25 cellular contexts compared by ENCODE assay signal in genomic region chr7:125391921-125392320, GRCh38.
"Had no signal": no experiment of that assay in that cellular context is flagged by ENCODE, and none has a peak within 500 bp of the region (broad histone marks: within the 10 kb centered on the region; RNA-seq: fewer than 3 reads in every experiment).

No MANE protein-coding gene starts in this region.

- FAIRE-seq: urothelium cell line had no signal

- H3K27ac ChIP-seq: dorsolateral prefrontal cortex, epithelial cell of prostate, right atrium auricular region, thyroid gland had no signal

- H3K4me3 ChIP-seq: dorsolateral prefrontal cortex, lung, right atrium auricular region, thyroid gland had no signal

- H3K9me3 ChIP-seq: right atrium auricular region, thyroid gland had no signal

- H3K4me1 Mint-ChIP-seq: activated CD4-positive, alpha-beta memory T cell treated with anti-CD3 and anti-CD28 coated beads, Interleukin-2, amount 10 ng/mL, durations not matched to agents 7 days and 5 days; activated CD8-positive, alpha-beta memory T cell treated with anti-CD3 and anti-CD28 coated beads, Interleukin-2, amount 10 ng/mL, durations not matched to agents 7 days and 5 days; activated naive CD4-positive, alpha-beta T cell treated with anti-CD3 and anti-CD28 coated beads, Interleukin-2, amount 10 ng/mL, durations not matched to agents 7 days and 5 days; T-cell had no signal

- DNase-seq: activated CD4-positive, alpha-beta memory T cell treated with anti-CD3 and anti-CD28 coated beads, Interleukin-2, amount 10 ng/mL, durations not matched to agents 7 days and 5 days; activated CD4-positive, alpha-beta T cell treated with anti-CD3 and anti-CD28 coated beads for 48 hours; activated CD4-positive, CD25-positive, alpha-beta regulatory T cell; activated CD8-positive, alpha-beta memory T cell treated with anti-CD3 and anti-CD28 coated beads, Interleukin-2, amount 10 ng/mL, durations not matched to agents 7 days and 5 days; activated naive CD4-positive, alpha-beta T cell treated with anti-CD3 and anti-CD28 coated beads, Interleukin-2, amount 10 ng/mL, durations not matched to agents 7 days and 5 days; activated T-cell treated with anti-CD3 and anti-CD28 coated beads, Interleukin-2, amount 50 U/mL, for 24 hours; dorsolateral prefrontal cortex; foreskin melanocyte; glutamatergic neuron; hypothalamus; islet precursor cell; midbrain; occipital lobe; posterior cingulate gyrus; stimulated activated CD4-positive, alpha-beta T cell treated with anti-CD3 and anti-CD28 coated beads, Interleukin-12 subunit alpha, Interleukin-12 subunit beta, amount 100 ng/mL, for 4 hours; stimulated activated CD4-positive, alpha-beta T cell treated with anti-CD3 and anti-CD28 coated beads, Interleukin-1b, Interleukin-23, amount 100 ng/mL, for 48 hours; stimulated activated CD8-positive, alpha-beta memory T cell treated with anti-CD3 and anti-CD28 coated beads, Interleukin-4, amount 100 ng/mL, for 48 hours; stimulated activated naive CD4-positive, alpha-beta T cell; T-cell; thyroid gland had no signal

- H3K36me3 ChIP-seq: right atrium auricular region, thyroid gland had no signal

- H3K27me3 Mint-ChIP-seq: activated CD4-positive, alpha-beta memory T cell treated with anti-CD3 and anti-CD28 coated beads, Interleukin-2, amount 10 ng/mL, durations not matched to agents 7 days and 5 days; activated CD8-positive, alpha-beta memory T cell treated with anti-CD3 and anti-CD28 coated beads, Interleukin-2, amount 10 ng/mL, durations not matched to agents 7 days and 5 days; activated naive CD4-positive, alpha-beta T cell treated with anti-CD3 and anti-CD28 coated beads, Interleukin-2, amount 10 ng/mL, durations not matched to agents 7 days and 5 days; activated T-cell treated with anti-CD3 and anti-CD28 coated beads, Interleukin-2, amount 50 U/mL, for 24 hours; T-cell had no signal

- H3K36me3 Mint-ChIP-seq: activated CD8-positive, alpha-beta memory T cell treated with anti-CD3 and anti-CD28 coated beads, Interleukin-2, amount 10 ng/mL, durations not matched to agents 7 days and 5 days; activated naive CD4-positive, alpha-beta T cell treated with anti-CD3 and anti-CD28 coated beads, Interleukin-2, amount 10 ng/mL, durations not matched to agents 7 days and 5 days; T-cell had no signal

- H3K27me3 ChIP-seq: dorsolateral prefrontal cortex, right atrium auricular region, thyroid gland had no signal

- H3K27ac Mint-ChIP-seq: activated CD4-positive, alpha-beta memory T cell treated with anti-CD3 and anti-CD28 coated beads, Interleukin-2, amount 10 ng/mL, durations not matched to agents 7 days and 5 days; activated CD8-positive, alpha-beta memory T cell treated with anti-CD3 and anti-CD28 coated beads, Interleukin-2, amount 10 ng/mL, durations not matched to agents 7 days and 5 days; activated naive CD4-positive, alpha-beta T cell treated with anti-CD3 and anti-CD28 coated beads, Interleukin-2, amount 10 ng/mL, durations not matched to agents 7 days and 5 days; activated T-cell treated with anti-CD3 and anti-CD28 coated beads, Interleukin-2, amount 50 U/mL, for 24 hours; activated T-helper 2 cell treated with anti-CD3 and anti-CD28 coated beads, Interferon-gamma antibody, Interleukin-2, Interleukin-4, amounts not matched to agents 10 μg/mL and 5 μg/mL and 100 μg/mL, durations not matched to agents 14 hours and 24 hours and 36 hours; T-cell had no signal

- H3K4me3 Mint-ChIP-seq: activated CD4-positive, alpha-beta memory T cell treated with anti-CD3 and anti-CD28 coated beads, Interleukin-2, amount 10 ng/mL, durations not matched to agents 7 days and 5 days; activated CD8-positive, alpha-beta memory T cell treated with anti-CD3 and anti-CD28 coated beads, Interleukin-2, amount 10 ng/mL, durations not matched to agents 7 days and 5 days; activated naive CD4-positive, alpha-beta T cell treated with anti-CD3 and anti-CD28 coated beads, Interleukin-2, amount 10 ng/mL, durations not matched to agents 7 days and 5 days; activated T-cell treated with anti-CD3 and anti-CD28 coated beads, Interleukin-2, amount 50 U/mL, for 24 hours; T-cell had no signal

- H3K4me1 ChIP-seq: right atrium auricular region, thyroid gland had no signal

- ATAC-seq: activated CD8-positive, alpha-beta memory T cell treated with anti-CD3 and anti-CD28 coated beads, Interleukin-2, amount 10 ng/mL, durations not matched to agents 7 days and 5 days; T-cell had no signal
